ENCODE assay signal across 3 cellular contexts in the genomic region with DNA sequence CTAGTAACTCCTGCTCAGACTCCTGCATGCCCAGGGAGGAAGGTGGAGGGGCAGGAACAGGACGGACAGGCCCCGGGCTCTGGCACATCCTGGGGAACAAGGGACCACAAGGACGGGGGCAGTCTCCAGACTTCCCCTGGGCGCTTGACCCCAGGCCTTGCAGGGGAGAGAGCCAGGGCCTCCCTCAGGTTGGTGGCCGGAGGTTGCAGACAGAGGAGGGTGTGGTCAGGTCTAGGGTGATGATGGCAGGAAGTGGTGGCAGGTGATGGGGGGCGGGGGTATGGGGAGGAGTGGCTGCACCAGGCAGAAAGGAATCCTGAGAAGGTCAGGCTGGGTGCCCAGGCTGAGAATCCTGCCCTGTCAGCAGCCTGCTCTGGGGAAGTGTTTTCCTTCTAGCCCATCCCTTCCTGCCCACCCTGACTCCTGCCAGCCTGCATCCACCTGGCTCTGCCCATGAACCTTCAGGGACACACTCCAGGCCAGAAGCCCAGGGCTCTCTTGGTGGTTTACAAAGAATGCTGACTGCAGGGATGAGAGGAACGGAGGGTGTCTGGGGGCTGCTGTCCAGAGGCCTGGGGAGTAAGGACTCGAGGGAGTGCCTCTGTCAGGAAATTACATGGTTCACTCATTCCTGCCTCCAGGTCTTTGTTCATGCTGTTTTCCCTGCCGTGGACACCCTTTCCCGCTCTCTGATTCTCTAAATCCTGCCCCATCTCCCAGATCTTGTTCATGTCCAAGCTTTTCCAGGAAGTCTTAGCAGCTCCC.
TF ChIP-seq lines count a peak whose summit lies in the region.

No MANE protein-coding gene starts in this region.

TF ChIP-seq in SK-N-SH, 30 proteins besides CTCF, POLR2A, EP300 and RAD21:
- TF ChIP-seq SIN3A (IDR thresholded peaks at IDR 0.05; ENCODE audit: borderline replicate concordance, low read depth, low read length) (no peak), FOXJ3 (CRISPR knock-in tag; IDR thresholded peaks at IDR 0.05) (no peak)
TF ChIP-seq in SK-N-SH: peak in this region for 0.

TF ChIP-seq in SK-N-SH treated with all-trans-retinoic acid at 6 μM for 48 hours, 23 proteins besides CTCF, POLR2A, EP300 and RAD21:
- TF ChIP-seq ZFP3 (CRISPR knock-in tag; IDR thresholded peaks at IDR 0.05), result no peak
- TF ChIP-seq, protein P1, sequence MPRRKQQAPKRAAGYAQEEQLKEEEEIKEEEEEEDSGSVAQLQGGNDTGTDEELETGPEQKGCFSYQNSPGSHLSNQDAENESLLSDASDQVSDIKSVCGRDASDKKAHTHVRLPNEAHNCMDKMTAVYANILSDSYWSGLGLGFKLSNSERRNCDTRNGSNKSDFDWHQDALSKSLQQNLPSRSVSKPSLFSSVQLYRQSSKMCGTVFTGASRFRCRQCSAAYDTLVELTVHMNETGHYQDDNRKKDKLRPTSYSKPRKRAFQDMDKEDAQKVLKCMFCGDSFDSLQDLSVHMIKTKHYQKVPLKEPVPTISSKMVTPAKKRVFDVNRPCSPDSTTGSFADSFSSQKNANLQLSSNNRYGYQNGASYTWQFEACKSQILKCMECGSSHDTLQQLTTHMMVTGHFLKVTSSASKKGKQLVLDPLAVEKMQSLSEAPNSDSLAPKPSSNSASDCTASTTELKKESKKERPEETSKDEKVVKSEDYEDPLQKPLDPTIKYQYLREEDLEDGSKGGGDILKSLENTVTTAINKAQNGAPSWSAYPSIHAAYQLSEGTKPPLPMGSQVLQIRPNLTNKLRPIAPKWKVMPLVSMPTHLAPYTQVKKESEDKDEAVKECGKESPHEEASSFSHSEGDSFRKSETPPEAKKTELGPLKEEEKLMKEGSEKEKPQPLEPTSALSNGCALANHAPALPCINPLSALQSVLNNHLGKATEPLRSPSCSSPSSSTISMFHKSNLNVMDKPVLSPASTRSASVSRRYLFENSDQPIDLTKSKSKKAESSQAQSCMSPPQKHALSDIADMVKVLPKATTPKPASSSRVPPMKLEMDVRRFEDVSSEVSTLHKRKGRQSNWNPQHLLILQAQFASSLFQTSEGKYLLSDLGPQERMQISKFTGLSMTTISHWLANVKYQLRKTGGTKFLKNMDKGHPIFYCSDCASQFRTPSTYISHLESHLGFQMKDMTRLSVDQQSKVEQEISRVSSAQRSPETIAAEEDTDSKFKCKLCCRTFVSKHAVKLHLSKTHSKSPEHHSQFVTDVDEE (CRISPR knock-in tag; IDR thresholded peaks at IDR 0.05), result no peak
- TF ChIP-seq ZFP30 (CRISPR knock-in tag; IDR thresholded peaks at IDR 0.05), result no peak
- TF ChIP-seq, protein P2, sequence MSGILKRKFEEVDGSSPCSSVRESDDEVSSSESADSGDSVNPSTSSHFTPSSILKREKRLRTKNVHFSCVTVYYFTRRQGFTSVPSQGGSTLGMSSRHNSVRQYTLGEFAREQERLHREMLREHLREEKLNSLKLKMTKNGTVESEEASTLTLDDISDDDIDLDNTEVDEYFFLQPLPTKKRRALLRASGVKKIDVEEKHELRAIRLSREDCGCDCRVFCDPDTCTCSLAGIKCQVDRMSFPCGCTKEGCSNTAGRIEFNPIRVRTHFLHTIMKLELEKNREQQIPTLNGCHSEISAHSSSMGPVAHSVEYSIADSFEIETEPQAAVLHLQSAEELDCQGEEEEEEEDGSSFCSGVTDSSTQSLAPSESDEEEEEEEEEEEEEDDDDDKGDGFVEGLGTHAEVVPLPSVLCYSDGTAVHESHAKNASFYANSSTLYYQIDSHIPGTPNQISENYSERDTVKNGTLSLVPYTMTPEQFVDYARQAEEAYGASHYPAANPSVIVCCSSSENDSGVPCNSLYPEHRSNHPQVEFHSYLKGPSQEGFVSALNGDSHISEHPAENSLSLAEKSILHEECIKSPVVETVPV (CRISPR knock-in tag; IDR thresholded peaks at IDR 0.05), result no peak

TF ChIP-seq in GM12878, 131 proteins besides CTCF, POLR2A, EP300 and RAD21:
- no peak for TF ChIP-seq RELA (IDR thresholded peaks at IDR 0.05; ENCODE audit: borderline replicate concordance, partially characterized antibody)
- no peak for TF ChIP-seq TCF7 (IDR thresholded peaks at IDR 0.05; ENCODE audit: borderline replicate concordance)
- TF ChIP-seq IRF4 (IDR thresholded peaks at IDR 0.05; ENCODE audit: low read depth, low read length), result no peak
- TF ChIP-seq SREBF1 (IDR thresholded peaks at IDR 0.05; ENCODE audit: low read length), result no peak
